In genomic region chr13:79782541-79783216, GRCh38 we compare ENCODE assay signal across 10 cellular contexts.
DNase-seq lines count a peak whose midpoint lies in the region; ATAC-seq and TF ChIP-seq lines count a peak whose summit lies in the region.
"Had no signal": no experiment of that assay in that cellular context is flagged by ENCODE, and none has a peak within 500 bp of the region (broad histone marks: within the 10 kb centered on the region; RNA-seq: fewer than 3 reads in every experiment).

No MANE protein-coding gene starts in this region.

- no peaks in the 10 kb centered on the region for H3K9me3 ChIP-seq in MG63
- H3K9me3 ChIP-seq: esophagus squamous epithelium had no signal

- intact Hi-C loops in left cardiac atrium (cut with DNase I): loop anchor here in 1 of 2 donors (10.0 kb wide), 1 partner anchor 552 kb away; no protein-coding TSS in a partner anchor

- peak; percentile 69 for DNase-seq in HT-29 (ENCODE audit: low spot score)
- peak; percentile 76 for DNase-seq in left cardiac atrium
- DNase-seq in pulmonary artery endothelial cell (ENCODE audit: low read depth, low spot score): peak; percentile 59
- no peak for DNase-seq in MG63
- DNase-seq in stimulated activated naive CD4-positive, alpha-beta T cell (lab: John Stamatoyannopoulos, UW): no peak
- DNase-seq: esophagus squamous epithelium had no signal

- H3K27me3 ChIP-seq in MG63: no peaks in the 10 kb centered on the region
- H3K27me3 ChIP-seq: esophagus squamous epithelium had no signal

- no peak overlapping the region for H3K4me3 ChIP-seq in MG63
- H3K4me3 ChIP-seq: esophagus squamous epithelium, SK-N-MC had no signal

- H3K36me3 ChIP-seq in MG63: no peaks in the 10 kb centered on the region
- H3K36me3 ChIP-seq: esophagus squamous epithelium had no signal

- ATAC-seq in SK-N-SH treated with all-trans-retinoic acid at 6 μM for 48 hours (peak; percentile 67), left cardiac atrium (peak; percentile 95 to 96), HG02981 (IDR thresholded peaks at IDR 0.05; ENCODE audit: unreplicated experiment) (no peak), HG03354 (IDR thresholded peaks at IDR 0.05; ENCODE audit: poor library complexity, severe bottlenecking, unreplicated experiment) (no peak)

TF ChIP-seq in SK-N-SH treated with all-trans-retinoic acid at 6 μM for 48 hours, 23 proteins besides CTCF, POLR2A, EP300 and RAD21:
- no peak for TF ChIP-seq CREB5 (CRISPR knock-in tag; IDR thresholded peaks at IDR 0.05; ENCODE audit: low read depth)
- no peak for TF ChIP-seq BACH2 (CRISPR knock-in tag; IDR thresholded peaks at IDR 0.05; ENCODE audit: borderline replicate concordance)
- TF ChIP-seq RARB (CRISPR knock-in tag; IDR thresholded peaks at IDR 0.05): no peak
- TF ChIP-seq ZNF8 (CRISPR knock-in tag; IDR thresholded peaks at IDR 0.05): no peak
- TF ChIP-seq CSDC2 (CRISPR knock-in tag; IDR thresholded peaks at IDR 0.05): no peak
- TF ChIP-seq PPARA (CRISPR knock-in tag; IDR thresholded peaks at IDR 0.05; ENCODE audit: borderline replicate concordance): no peak
- no peak for TF ChIP-seq ZFP30 (CRISPR knock-in tag; IDR thresholded peaks at IDR 0.05)
- no peak for TF ChIP-seq TSHZ2 (CRISPR knock-in tag; IDR thresholded peaks at IDR 0.05)
- no peak for TF ChIP-seq ARNTL (CRISPR knock-in tag; IDR thresholded peaks at IDR 0.05; ENCODE audit: borderline replicate concordance, low read depth)
- TF ChIP-seq POU6F1 (CRISPR knock-in tag; IDR thresholded peaks at IDR 0.05; ENCODE audit: borderline replicate concordance, low read depth): no peak
- no peak for TF ChIP-seq OSR1 (CRISPR knock-in tag; IDR thresholded peaks at IDR 0.05)
- no peak for TF ChIP-seq TOX (CRISPR knock-in tag; IDR thresholded peaks at IDR 0.05; ENCODE audit: borderline replicate concordance)
- TF ChIP-seq TCF4 (CRISPR knock-in tag; IDR thresholded peaks at IDR 0.05; ENCODE audit: borderline replicate concordance): no peak
- no peak for TF ChIP-seq SNAI2 (CRISPR knock-in tag; IDR thresholded peaks at IDR 0.05)
- no peak for TF ChIP-seq CSRNP3 (CRISPR knock-in tag; IDR thresholded peaks at IDR 0.05)
- no peak for TF ChIP-seq ISL1 (CRISPR knock-in tag; IDR thresholded peaks at IDR 0.05)

Comparison
In these comparisons a context has a peak if more than half of its experiments do, and no peak if none do; other contexts are left out.
1. DNase-seq: peak in HT-29 (single experiment), left cardiac atrium (single experiment) and pulmonary artery endothelial cell (single experiment); none in MG63 (single experiment) and stimulated activated naive CD4-positive, alpha-beta T cell (0 of 6).
2. ATAC-seq: peak in SK-N-SH treated with all-trans-retinoic acid at 6 μM for 48 hours (single experiment) and left cardiac atrium (2 of 2); none in HG02981 (single experiment) and HG03354 (single experiment).